Comparison of ENCODE assay signal across 8 cellular contexts in the genomic region with DNA sequence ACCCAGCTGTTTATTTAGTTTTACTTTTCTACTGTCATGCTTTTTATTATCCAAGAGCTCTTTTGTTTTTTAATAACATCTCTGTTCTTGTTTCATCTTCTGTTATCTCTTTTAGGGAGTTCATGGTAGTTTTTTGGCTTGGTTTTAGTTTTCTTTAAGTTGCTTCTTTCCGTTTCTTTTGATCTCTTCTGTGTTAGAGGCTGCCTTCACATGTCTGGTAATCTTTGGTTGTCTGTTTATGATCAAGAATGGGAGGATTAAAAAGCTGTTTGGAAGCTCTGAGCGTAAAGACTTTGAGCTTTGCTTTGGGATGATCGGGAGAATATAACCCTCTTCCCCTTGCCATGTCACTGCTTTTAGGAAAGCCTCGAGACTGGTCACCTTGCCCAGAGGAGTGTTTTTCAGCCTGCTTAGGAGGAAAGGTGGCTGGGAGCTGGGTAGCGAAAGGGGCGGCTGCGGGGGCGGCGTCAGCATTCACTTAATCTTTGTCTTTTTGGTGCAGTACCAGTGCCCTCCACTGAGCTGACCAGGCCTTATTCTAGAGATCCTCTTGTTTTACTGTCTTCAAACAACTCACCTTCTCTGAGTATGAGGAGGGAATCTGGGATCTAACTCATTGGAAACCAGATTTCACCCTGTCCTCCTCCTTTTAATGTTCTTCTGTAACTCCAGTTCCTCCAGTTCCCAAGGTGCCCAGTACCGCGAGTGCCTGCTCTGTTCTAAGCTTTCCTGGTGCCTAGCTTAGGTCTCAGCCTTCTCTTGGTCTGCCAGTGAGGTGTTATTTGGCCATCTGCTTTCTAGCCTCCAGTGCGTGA. TPM values are rescaled to one million over a fixed set of nuclear protein-coding genes. Genes with fewer than 3 reads are reported as not detected.
A peak's percentile ranks its signal among the peaks of the same experiment; 100 is the strongest.
DNase-seq lines count a peak whose midpoint lies in the region; ATAC-seq, FAIRE-seq and TF ChIP-seq lines count a peak whose summit lies in the region.

No MANE protein-coding gene starts in this region.

- H3K27me3 ChIP-seq in neural progenitor cell = no peaks in the 10 kb centered on the region
- no peaks in the 10 kb centered on the region for H3K27me3 ChIP-seq in thyroid gland

- peak overlapping the region; percentile 29 for H3K4me2 ChIP-seq in neural progenitor cell

- peaks cover 74% of the 10 kb centered on the region for H3K36me3 Mint-ChIP-seq in activated CD8-positive, alpha-beta T cell treated with anti-CD3 and anti-CD28 coated beads, Interleukin-2, amount 10 ng/mL, durations not matched to agents 7 days and 5 days (ENCODE audit: low read depth)
- H3K36me3 Mint-ChIP-seq in neural progenitor cell = peaks cover 40% of the 10 kb centered on the region

- peaks cover 49% of the 10 kb centered on the region for H3K79me2 ChIP-seq in neural progenitor cell (ENCODE audit: low read depth)

- H3K4me3 ChIP-seq in Jurkat, Clone E6-1 (ENCODE audit: low read length) = no peak overlapping the region
- no peak overlapping the region for H3K4me3 ChIP-seq in neural progenitor cell
- no peak overlapping the region for H3K4me3 ChIP-seq in thyroid gland (replicated peaks in 1 of 3)

- TF ChIP-seq CTCF in C4-2B (conservative IDR thresholded peaks at IDR 0.05) (peak; percentile 43), neural progenitor cell (IDR thresholded peaks at IDR 0.05) (peak; percentile 55), thyroid gland (IDR thresholded peaks at IDR 0.05) (peak in 3 of 6 experiments; percentile 31 to 43 (median 41))

- H3K9me3 ChIP-seq in neural progenitor cell (ENCODE audit: low read depth) (no peaks in the 10 kb centered on the region), thyroid gland (no peaks in the 10 kb centered on the region)

- 62 to 63% methylated on average over 12 of the region's 12 CpGs for WGBS in thyroid gland, 2 donors

- FAIRE-seq in endometrium (lab: Jason Lieb, UNC) = peak; percentile 98

- peak overlapping the region; percentile 78 for H3K27ac Mint-ChIP-seq in activated CD8-positive, alpha-beta T cell treated with anti-CD3 and anti-CD28 coated beads, Interleukin-2, amount 10 ng/mL, durations not matched to agents 7 days and 5 days
- peak overlapping the region; percentile 0 for H3K27ac Mint-ChIP-seq in neural progenitor cell

- POLR2A ChIA-PET in activated CD8-positive, alpha-beta T cell treated with anti-CD3 and anti-CD28 coated beads, Interleukin-2, amount 10 ng/mL, durations not matched to agents 7 days and 5 days (lab: Charles Lee) = interaction anchor here (0.6 to 1.1 kb wide), 5 partner anchors 16 to 136 kb away, joined by 3 to 4 read pairs (median 3); a partner anchor contains a TSS

- H3K9me3 Mint-ChIP-seq in activated CD8-positive, alpha-beta T cell treated with anti-CD3 and anti-CD28 coated beads, Interleukin-2, amount 10 ng/mL, durations not matched to agents 7 days and 5 days (ENCODE audit: insufficient read depth) = no peaks in the 10 kb centered on the region
- H3K9me3 Mint-ChIP-seq in neural progenitor cell = no peaks in the 10 kb centered on the region

- H3K27ac ChIP-seq in C4-2B = no peak overlapping the region
- H3K27ac ChIP-seq in neural progenitor cell = no peak overlapping the region
- peak overlapping the region in 1 of 3 donors; percentile 5 for H3K27ac ChIP-seq in thyroid gland

- no peaks in the 10 kb centered on the region for H3K27me3 Mint-ChIP-seq in activated CD8-positive, alpha-beta T cell treated with anti-CD3 and anti-CD28 coated beads, Interleukin-2, amount 10 ng/mL, durations not matched to agents 7 days and 5 days (ENCODE audit: low read depth)
- peaks cover 3% of the 10 kb centered on the region for H3K27me3 Mint-ChIP-seq in neural progenitor cell (ENCODE audit: insufficient read depth, low read depth)

- H3K36me3 ChIP-seq in neural progenitor cell = peaks cover 9% of the 10 kb centered on the region
- peaks cover 0 to 12% of the 10 kb centered on the region in 2 donors for H3K36me3 ChIP-seq in thyroid gland

- H3K4me1 ChIP-seq in neural progenitor cell (peaks cover 6% of the 10 kb centered on the region), thyroid gland (peaks cover 23 to 47% of the 10 kb centered on the region in 2 donors)

- CTCF ChIA-PET in activated CD8-positive, alpha-beta T cell treated with anti-CD3 and anti-CD28 coated beads, Interleukin-2, amount 10 ng/mL, durations not matched to agents 7 days and 5 days (lab: Charles Lee) = interaction anchor here (0.6 to 4.0 kb wide), 47 partner anchors 10 to 859 kb away, joined by 3 to 53 read pairs (median 4); a partner anchor contains a TSS

- H3F3A ChIP-seq in neural progenitor cell (ENCODE audit: low read depth) = peaks cover 15% of the 10 kb centered on the region

- peak; percentile 97 for ATAC-seq in activated CD8-positive, alpha-beta T cell treated with anti-CD3 and anti-CD28 coated beads, Interleukin-2, amount 10 ng/mL, durations not matched to agents 7 days and 5 days

- H4K20me1 ChIP-seq in neural progenitor cell (ENCODE audit: low read depth) = peaks cover 10% of the 10 kb centered on the region

- TF ChIP-seq POLR2A in thyroid gland (IDR thresholded peaks at IDR 0.05) = no peak

- DNase-seq in Jurkat, Clone E6-1 (ENCODE audit: low read depth, low spot score) = peak; percentile 42
- DNase-seq in activated CD8-positive, alpha-beta T cell treated with anti-CD3 and anti-CD28 coated beads, Interleukin-2, amount 10 ng/mL, durations not matched to agents 7 days and 5 days = peak; percentile 77
- DNase-seq in neural progenitor cell (ENCODE audit: low spot score) (peak; percentile 79), thyroid gland (peak; percentile 35 to 46), inferior parietal cortex (ENCODE audit: extremely low spot score) (no peak), NCI-H2171 treated with DMSO at 0.1 percent for 48 hours (lab: John Stamatoyannopoulos, UW) (no peak)

- no peak overlapping the region for H3K9ac ChIP-seq in neural progenitor cell

- intact Hi-C loops in thyroid gland (cut with DNase I) = no loop called here

- peak overlapping the region; percentile 63 for H3K4me3 Mint-ChIP-seq in activated CD8-positive, alpha-beta T cell treated with anti-CD3 and anti-CD28 coated beads, Interleukin-2, amount 10 ng/mL, durations not matched to agents 7 days and 5 days
- H3K4me3 Mint-ChIP-seq in neural progenitor cell = no peak overlapping the region

- peaks cover 62% of the 10 kb centered on the region for H3K4me1 Mint-ChIP-seq in activated CD8-positive, alpha-beta T cell treated with anti-CD3 and anti-CD28 coated beads, Interleukin-2, amount 10 ng/mL, durations not matched to agents 7 days and 5 days (ENCODE audit: low read depth)
- H3K4me1 Mint-ChIP-seq in neural progenitor cell = peaks cover 13% of the 10 kb centered on the region

- H2AFZ ChIP-seq in neural progenitor cell (replicated peaks) = peak overlapping the region; percentile 11

RNA-seq across cellular contexts. Expression of a gene that starts 15.5 kb away (rescaled TPM):
- polyA plus RNA-seq in Jurkat, Clone E6-1 (2012; ENCODE audit: insufficient read depth, insufficient read length) = 31.2 TPM
- 10 to 100 TPM; 57.0 to 61.6 TPM for total RNA-seq in activated CD8-positive, alpha-beta T cell treated with anti-CD3 and anti-CD28 coated beads, Interleukin-2, amount 10 ng/mL, durations not matched to agents 7 days and 5 days
- total RNA-seq in neural progenitor cell (ENCODE audit: low replicate concordance) (11.7 and 14.9 TPM in 2 replicates), thyroid gland (10 to 100 TPM; 21.4 to 37.1 (median 30.1) TPM)

RNA-seq across cellular contexts. Expression of a gene that starts 29.0 kb away (rescaled TPM):
- 2.2 TPM for polyA plus RNA-seq in Jurkat, Clone E6-1 (2012; ENCODE audit: insufficient read depth, insufficient read length)
- under 1 TPM; 0.21 to 0.63 TPM for total RNA-seq in activated CD8-positive, alpha-beta T cell treated with anti-CD3 and anti-CD28 coated beads, Interleukin-2, amount 10 ng/mL, durations not matched to agents 7 days and 5 days
- total RNA-seq in neural progenitor cell (ENCODE audit: low replicate concordance) = not detected in 2 replicates
- 1 to 10 TPM in 2 of 4 donors, under 1 TPM in 1, not detected in 1; 0.56 to 1.2 (median 1.1) TPM for total RNA-seq in thyroid gland

RNA-seq across cellular contexts. Expression of a gene that starts 57.2 kb away (rescaled TPM):
- 208 TPM for polyA plus RNA-seq in Jurkat, Clone E6-1 (2012; ENCODE audit: insufficient read depth, insufficient read length)
- 10 to 100 TPM; 93.2 to 95.0 TPM for total RNA-seq in activated CD8-positive, alpha-beta T cell treated with anti-CD3 and anti-CD28 coated beads, Interleukin-2, amount 10 ng/mL, durations not matched to agents 7 days and 5 days
- total RNA-seq in neural progenitor cell (ENCODE audit: low replicate concordance) = 61.2 and 91.2 TPM in 2 replicates
- total RNA-seq in thyroid gland = 100 to 1,000 TPM in 3 of 4 donors, 10 to 100 TPM in 1; 93.3 to 156 (median 136) TPM

Comparison
In these comparisons a context has a peak if more than half of its experiments do, and no peak if none do; other contexts are left out.
1. DNase-seq: peak in Jurkat, Clone E6-1 (single experiment), activated CD8-positive, alpha-beta T cell treated with anti-CD3 and anti-CD28 coated beads, Interleukin-2, amount 10 ng/mL, durations not matched to agents 7 days and 5 days (single experiment), neural progenitor cell (single experiment) and thyroid gland (2 of 2); none in inferior parietal cortex (single experiment) and NCI-H2171 treated with DMSO at 0.1 percent for 48 hours (single experiment).